36 cellular contexts compared by ENCODE assay signal in the genomic region with DNA sequence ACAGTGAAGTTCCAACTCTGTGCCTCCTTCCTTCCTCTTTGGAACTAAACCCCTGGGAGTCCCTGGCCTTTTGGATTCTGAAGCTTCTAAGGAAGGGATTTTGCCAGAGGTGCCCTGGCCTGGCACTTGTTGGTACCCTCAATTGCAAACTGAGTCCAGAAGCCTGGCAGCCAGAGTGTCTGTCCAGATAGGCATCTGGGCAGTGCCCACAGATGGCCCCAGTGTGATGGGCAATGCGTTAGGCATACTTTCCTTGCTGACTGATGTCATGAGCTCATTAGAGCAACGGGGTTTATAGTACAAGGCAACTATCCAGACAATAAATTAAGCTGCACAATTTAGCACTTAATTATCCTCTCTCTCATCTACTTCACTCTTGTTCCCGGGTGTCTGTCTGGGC.
"Had no signal": no experiment of that assay in that cellular context is flagged by ENCODE, and none has a peak within 500 bp of the region (broad histone marks: within the 10 kb centered on the region; RNA-seq: fewer than 3 reads in every experiment).

No MANE protein-coding gene starts in this region.

- H3K4me3 Mint-ChIP-seq: activated B cell treated with CpG ODN at 0.5 μM for 24 hours; activated CD4-positive, alpha-beta memory T cell treated with anti-CD3 and anti-CD28 coated beads, Interleukin-2, amount 10 ng/mL, durations not matched to agents 7 days and 5 days; activated naive CD4-positive, alpha-beta T cell treated with anti-CD3 and anti-CD28 coated beads, Interleukin-2, amount 50 U/mL, for 24 hours; activated naive CD8-positive, alpha-beta T cell treated with anti-CD3 and anti-CD28 coated beads, Interleukin-2, amount 10 ng/mL, durations not matched to agents 7 days and 5 days; activated T-cell treated with anti-CD3 and anti-CD28 coated beads, Interleukin-2, amount 50 U/mL, for 24 hours had no signal

- H3K4me1 Mint-ChIP-seq: activated B cell treated with CpG ODN at 0.5 μM for 24 hours; activated CD4-positive, alpha-beta memory T cell treated with anti-CD3 and anti-CD28 coated beads, Interleukin-2, amount 10 ng/mL, durations not matched to agents 7 days and 5 days; activated naive CD4-positive, alpha-beta T cell treated with anti-CD3 and anti-CD28 coated beads, Interleukin-2, amount 50 U/mL, for 24 hours; activated naive CD8-positive, alpha-beta T cell treated with anti-CD3 and anti-CD28 coated beads, Interleukin-2, amount 10 ng/mL, durations not matched to agents 7 days and 5 days had no signal

- H3K9me3 ChIP-seq: ascending aorta, breast epithelium, Peyer's patch, SJSA1 had no signal

- H3K4me3 ChIP-seq: ascending aorta, breast epithelium, Peyer's patch, SJSA1 had no signal

- H3K9me3 Mint-ChIP-seq: activated B cell treated with CpG ODN at 0.5 μM for 24 hours; activated CD4-positive, alpha-beta memory T cell treated with anti-CD3 and anti-CD28 coated beads, Interleukin-2, amount 10 ng/mL, durations not matched to agents 7 days and 5 days; activated naive CD4-positive, alpha-beta T cell treated with anti-CD3 and anti-CD28 coated beads, Interleukin-2, amount 50 U/mL, for 24 hours; activated naive CD8-positive, alpha-beta T cell treated with anti-CD3 and anti-CD28 coated beads, Interleukin-2, amount 10 ng/mL, durations not matched to agents 7 days and 5 days; activated T-cell treated with anti-CD3 and anti-CD28 coated beads, Interleukin-2, amount 50 U/mL, for 24 hours; activated T-helper 2 cell treated with anti-CD3 and anti-CD28 coated beads, Interferon-gamma antibody, Interleukin-2, Interleukin-4, amounts not matched to agents 10 μg/mL and 5 μg/mL and 100 μg/mL, durations not matched to agents 14 hours and 24 hours and 36 hours had no signal

- H3K36me3 Mint-ChIP-seq: activated naive CD4-positive, alpha-beta T cell treated with anti-CD3 and anti-CD28 coated beads, Interleukin-2, amount 50 U/mL, for 24 hours; activated naive CD8-positive, alpha-beta T cell treated with anti-CD3 and anti-CD28 coated beads, Interleukin-2, amount 10 ng/mL, durations not matched to agents 7 days and 5 days had no signal

- H3K27ac ChIP-seq: ascending aorta, breast epithelium, KMS-11, Peyer's patch, SJSA1, VCaP had no signal

- H3K36me3 ChIP-seq: ascending aorta, breast epithelium, Peyer's patch, SJSA1 had no signal

- H3K9ac ChIP-seq: KMS-11 had no signal

- DNase-seq: activated B cell treated with CpG ODN at 0.5 μM for 24 hours; activated CD4-positive, alpha-beta memory T cell treated with anti-CD3 and anti-CD28 coated beads, Interleukin-2, amount 10 ng/mL, durations not matched to agents 7 days and 5 days; activated CD4-positive, alpha-beta T cell treated with anti-CD3 and anti-CD28 coated beads for 48 hours; activated CD4-positive, CD25-positive, alpha-beta regulatory T cell treated with anti-CD3 and anti-CD28 coated beads, Interleukin-2, amount 50 U/mL, for 72 hours; activated gamma-delta T cell; activated naive CD4-positive, alpha-beta T cell treated with Interleukin-2 at 50 U/mL for 16 hours; activated naive CD8-positive, alpha-beta T cell treated with anti-CD3 and anti-CD28 coated beads, Interleukin-2, amount 10 ng/mL, durations not matched to agents 7 days and 5 days; activated T-cell treated with anti-CD3 and anti-CD28 coated beads, Interleukin-2, amount 50 U/mL, for 24 hours; amygdala; MM.1S; MV-4-11; NCI-H1092; NCI-H1436 treated with DMSO at 0.1 percent for 48 hours; NCI-H1694 treated with DMSO at 0.1 percent for 48 hours; NCI-H2029 treated with DMSO at 0.1 percent for 48 hours; NCI-H2107; NCI-H2171; NCI-H524; NCI-H69; NCI-H82; NK-92 treated with Interleukin-12 subunit alpha and Interleukin-12 subunit beta, amount 100 ng/mL, for 24 hours; PC-3; Peyer's patch; RPMI8226; SHP77 treated with DMSO at 0.1 percent for 48 hours; SW 1271; T-helper 1 cell; T-helper 2 cell; T-helper 9 cell had no signal

- ATAC-seq: PC-3 had no signal

- H3K27me3 ChIP-seq: ascending aorta, Peyer's patch had no signal

- H3K27ac Mint-ChIP-seq: activated B cell treated with CpG ODN at 0.5 μM for 24 hours; activated CD4-positive, alpha-beta memory T cell treated with anti-CD3 and anti-CD28 coated beads, Interleukin-2, amount 10 ng/mL, durations not matched to agents 7 days and 5 days; activated naive CD4-positive, alpha-beta T cell treated with anti-CD3 and anti-CD28 coated beads, Interleukin-2, amount 50 U/mL, for 24 hours; activated naive CD8-positive, alpha-beta T cell treated with anti-CD3 and anti-CD28 coated beads, Interleukin-2, amount 10 ng/mL, durations not matched to agents 7 days and 5 days; activated T-cell treated with anti-CD3 and anti-CD28 coated beads, Interleukin-2, amount 50 U/mL, for 24 hours; activated T-helper 2 cell treated with anti-CD3 and anti-CD28 coated beads, Interferon-gamma antibody, Interleukin-2, Interleukin-4, amounts not matched to agents 10 μg/mL and 5 μg/mL and 100 μg/mL, durations not matched to agents 14 hours and 24 hours and 36 hours had no signal

- H3K4me2 ChIP-seq: KMS-11 had no signal
